Comparison of ENCODE assay signal across 10 cellular contexts in the genomic region with DNA sequence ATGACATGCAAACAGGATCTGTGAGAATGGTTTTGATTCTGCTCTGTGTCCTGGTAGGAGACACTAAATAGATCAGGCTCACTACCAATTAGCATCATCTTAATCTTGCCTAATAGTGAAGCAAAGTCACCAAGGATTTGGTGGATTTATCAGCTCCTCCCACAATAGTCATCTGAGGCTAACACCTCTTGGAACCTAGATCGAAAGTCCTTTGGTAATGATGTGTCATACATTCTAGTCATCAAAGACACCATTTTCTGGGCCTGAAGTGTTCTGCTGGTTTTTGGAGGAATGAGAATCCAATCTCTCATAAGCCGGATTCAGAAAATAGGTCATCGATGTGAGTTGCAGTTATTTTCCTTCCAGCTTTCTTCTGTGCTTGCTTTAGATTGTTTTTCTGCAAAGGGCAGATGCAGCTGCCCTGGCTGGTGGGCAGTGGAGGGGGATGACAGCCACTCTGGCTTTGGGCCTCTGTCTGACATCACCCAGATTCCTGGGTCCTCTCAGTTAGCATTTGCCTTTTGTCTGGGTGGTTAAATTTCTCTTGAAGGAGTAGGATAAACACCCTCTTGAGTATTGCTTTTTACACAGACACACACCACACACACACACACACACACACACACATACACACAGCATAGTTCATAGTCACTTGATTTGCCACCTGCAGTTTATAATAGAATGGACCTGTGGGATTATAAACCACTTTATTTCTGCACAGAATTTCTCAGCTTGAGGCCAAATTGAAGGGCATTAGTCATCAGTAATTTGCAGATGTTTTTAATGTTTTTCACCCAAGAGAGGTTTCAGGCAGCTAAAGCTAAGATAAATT. TPM values are rescaled to one million over a fixed set of nuclear protein-coding genes. Genes with fewer than 3 reads are reported as not detected.
A peak's percentile ranks its signal among the peaks of the same experiment; 100 is the strongest.
DNase-seq lines count a peak whose midpoint lies in the region; ATAC-seq and TF ChIP-seq lines count a peak whose summit lies in the region.
"Had no signal": no experiment of that assay in that cellular context is flagged by ENCODE, and none has a peak within 500 bp of the region (broad histone marks: within the 10 kb centered on the region; RNA-seq: fewer than 3 reads in every experiment).

Gene MYO3B, plus strand, starts transcription at position 198 of the 832 bp plus-strand sequence. Its CDS starts 141 bp downstream, at position 339.

- peak within 1 kb of the TSS; percentile 51 for H3K4me3 Mint-ChIP-seq in natural killer cell treated with Interleukin-12 subunit alpha and Interleukin-12 subunit beta and Interleukin-15 and Interleukin-18, amount 100 ng/mL, for 72 hours
- no peak within 1 kb of the TSS for H3K4me3 Mint-ChIP-seq in endodermal cell

- no peaks in the 10 kb centered on the region for H3K36me3 Mint-ChIP-seq in natural killer cell treated with Interleukin-12 subunit alpha and Interleukin-12 subunit beta and Interleukin-15 and Interleukin-18, amount 100 ng/mL, for 72 hours
- no peaks in the 10 kb centered on the region for H3K36me3 Mint-ChIP-seq in endodermal cell (ENCODE audit: low read depth)

- no peaks in the 10 kb centered on the region for H3K9me3 ChIP-seq in endodermal cell (ENCODE audit: control insufficient read depth, low read length)
- no peaks in the 10 kb centered on the region for H3K9me3 ChIP-seq in left lung
- H3K9me3 ChIP-seq: adrenal gland, Peyer's patch had no signal

- ATAC-seq in GM18498 (IDR thresholded peaks at IDR 0.05; ENCODE audit: unreplicated experiment) (peak; percentile 39), HG03097 (IDR thresholded peaks at IDR 0.05; ENCODE audit: low FRiP score, unreplicated experiment) (peak; percentile 34), left lung (no peak)
- ATAC-seq in natural killer cell treated with Interleukin-12 subunit alpha and Interleukin-12 subunit beta and Interleukin-15 and Interleukin-18, amount 100 ng/mL, for 72 hours = peak; percentile 89 to 91

- no peaks in the 10 kb centered on the region for H3K9me3 Mint-ChIP-seq in natural killer cell treated with Interleukin-12 subunit alpha and Interleukin-12 subunit beta and Interleukin-15 and Interleukin-18, amount 100 ng/mL, for 72 hours
- H3K9me3 Mint-ChIP-seq in endodermal cell = no peaks in the 10 kb centered on the region

- TF ChIP-seq CTCF in endodermal cell (conservative IDR thresholded peaks at IDR 0.05) (no peak), left lung (IDR thresholded peaks at IDR 0.05) (no peak)

- peaks cover 0 to 2% of the 10 kb centered on the region in 2 donors for H3K27me3 Mint-ChIP-seq in natural killer cell treated with Interleukin-12 subunit alpha and Interleukin-12 subunit beta and Interleukin-15 and Interleukin-18, amount 100 ng/mL, for 72 hours
- H3K27me3 Mint-ChIP-seq in endodermal cell (ENCODE audit: insufficient read depth) = no peaks in the 10 kb centered on the region

- peak; percentile 62 for DNase-seq in astrocyte of the hippocampus (ENCODE audit: low read depth, low spot score)
- no peak for DNase-seq in natural killer cell treated with Interleukin-12 subunit alpha and Interleukin-12 subunit beta and Interleukin-15 and Interleukin-18, amount 100 ng/mL, for 72 hours (ENCODE audit: low spot score)
- no peak for DNase-seq in endodermal cell
- no peak for DNase-seq in effector CD4-positive, alpha-beta T cell
- no peak for DNase-seq in left lung
- DNase-seq in SKM-1 treated with dmso at 0.1 percent for 144 hours (lab: John Stamatoyannopoulos, UW; ENCODE audit: unreplicated experiment) = no peak
- DNase-seq: adrenal gland, Peyer's patch had no signal

- no peak within 1 kb of the TSS for H3K9ac ChIP-seq in endodermal cell (ENCODE audit: extremely low read depth, low read length, poor library complexity, severe bottlenecking)

- H3K4me3 ChIP-seq in endodermal cell (ENCODE audit: low read length) (no peak within 1 kb of the TSS), left lung (no peak within 1 kb of the TSS)
- H3K4me3 ChIP-seq: adrenal gland, Peyer's patch had no signal

- H3K36me3 ChIP-seq in endodermal cell (ENCODE audit: control insufficient read depth, insufficient read depth, low read length) (no peaks in the 10 kb centered on the region), left lung (no peaks in the 10 kb centered on the region)
- H3K36me3 ChIP-seq: adrenal gland, Peyer's patch had no signal

- H3K4me1 Mint-ChIP-seq in natural killer cell treated with Interleukin-12 subunit alpha and Interleukin-12 subunit beta and Interleukin-15 and Interleukin-18, amount 100 ng/mL, for 72 hours (ENCODE audit: low read depth in 2 of 2) = peaks cover 11 to 24% of the 10 kb centered on the region in 2 donors
- peaks cover 16% of the 10 kb centered on the region for H3K4me1 Mint-ChIP-seq in endodermal cell

- H3K4me1 ChIP-seq in endodermal cell (ENCODE audit: control insufficient read depth, insufficient read depth, low read length) = no peaks in the 10 kb centered on the region
- H3K4me1 ChIP-seq in left lung = no peaks in the 10 kb centered on the region
- H3K4me1 ChIP-seq: adrenal gland, Peyer's patch had no signal

- 92 to 100% methylated on average over 3 of the region's 3 CpGs for WGBS in endodermal cell (ENCODE audit: insufficient coverage in 1 of 2, insufficient read length in 1 of 2), 2 experiments

- H3K27me3 ChIP-seq in endodermal cell (ENCODE audit: control insufficient read depth, insufficient read depth, low read length, poor library complexity, severe bottlenecking) (no peaks in the 10 kb centered on the region), left lung (no peaks in the 10 kb centered on the region)
- H3K27me3 ChIP-seq: adrenal gland, Peyer's patch had no signal

- intact Hi-C loops in left lung (cut with DNase I) = no loop called here

- H3K27ac Mint-ChIP-seq in natural killer cell treated with Interleukin-12 subunit alpha and Interleukin-12 subunit beta and Interleukin-15 and Interleukin-18, amount 100 ng/mL, for 72 hours = peak within 1 kb of the TSS in 1 of 2 donors; percentile 62
- H3K27ac Mint-ChIP-seq in endodermal cell = no peak within 1 kb of the TSS

- H3K27ac ChIP-seq in endodermal cell (ENCODE audit: low read depth, low read length) (no peak within 1 kb of the TSS), left lung (no peak within 1 kb of the TSS)
- H3K27ac ChIP-seq: adrenal gland had no signal

RNA-seq across cellular contexts. Expression of gene MYO3B, which starts in this region (rescaled TPM):
- under 1 TPM in 1 of 2 donors, not detected in 1; 0.31 TPM for total RNA-seq in natural killer cell treated with Interleukin-12 subunit alpha and Interleukin-12 subunit beta and Interleukin-15 and Interleukin-18, amount 100 ng/mL, for 72 hours
- total RNA-seq in endodermal cell (10 to 100 TPM in 1 of 2 donors, 1 to 10 TPM in 1; 5.2 to 10.9 TPM), left lung (1 to 10 TPM in 1 of 2 donors, not detected in 1; 1.3 TPM)
- 1.2 TPM for polyA plus RNA-seq in endodermal cell (2013, experiment 1 of 2)
- 1.1 TPM for polyA plus RNA-seq in endodermal cell (2013, experiment 2 of 2)
- total RNA-seq: Peyer's patch had no signal

Comparison
In these comparisons a context has a peak if more than half of its experiments do, and no peak if none do; other contexts are left out.
1. Peak in ATAC-seq in natural killer cell treated with Interleukin-12 subunit alpha and Interleukin-12 subunit beta and Interleukin-15 and Interleukin-18, amount 100 ng/mL, for 72 hours; RNA of the gene not detected or under 1 TPM.